ENCODE assay signal across 18 cellular contexts in the genomic region with DNA sequence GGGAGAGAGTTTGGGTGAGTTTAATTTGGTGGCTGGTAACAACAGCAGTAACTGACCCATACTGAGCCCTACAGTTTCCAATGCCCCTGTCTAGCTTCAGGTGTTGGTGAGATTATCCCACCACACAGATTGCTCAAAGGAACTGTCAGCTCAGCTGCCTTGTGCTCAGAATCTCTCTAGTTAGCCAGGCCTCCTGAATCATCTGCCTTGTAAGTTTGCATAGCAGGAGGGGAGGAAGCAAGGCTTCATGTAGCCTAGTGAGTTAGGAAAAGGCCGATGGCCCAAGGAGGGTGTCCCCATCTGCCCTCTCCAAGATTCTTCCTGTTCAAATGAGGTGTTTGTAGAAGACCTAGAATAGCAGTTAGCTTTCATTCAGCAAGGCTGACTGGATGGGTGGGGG.
DNase-seq lines count a peak whose midpoint lies in the region; ATAC-seq and TF ChIP-seq lines count a peak whose summit lies in the region.
"Had no signal": no experiment of that assay in that cellular context is flagged by ENCODE, and none has a peak within 500 bp of the region (broad histone marks: within the 10 kb centered on the region; RNA-seq: fewer than 3 reads in every experiment).

No MANE protein-coding gene starts in this region.

- no peaks in the 10 kb centered on the region for H3K9me3 Mint-ChIP-seq in chondrocyte (ENCODE audit: low read depth)
- no peaks in the 10 kb centered on the region for H3K9me3 Mint-ChIP-seq in naive thymus-derived CD4-positive, alpha-beta T cell
- H3K9me3 Mint-ChIP-seq: activated B cell treated with CpG ODN at 0.5 μM for 24 hours, T-cell had no signal

- no peaks in the 10 kb centered on the region for H3F3A ChIP-seq in PC-3 (ENCODE audit: low read length, unreplicated experiment)

- peak overlapping the region; percentile 42 for H3K14ac ChIP-seq in trophoblast cell (ENCODE audit: low read length)

- H3K27ac ChIP-seq in PC-3 (ENCODE audit: low read length) (peak overlapping the region; percentile 98; the same call in 1 of the 2 replicates), trophoblast cell (ENCODE audit: low read depth, low read length) (no peak overlapping the region), mesendoderm (ENCODE audit: low read depth, low read length) (no peak overlapping the region)
- no peak overlapping the region for H3K27ac ChIP-seq in naive thymus-derived CD4-positive, alpha-beta T cell (ENCODE audit: low read depth, low read length)
- H3K27ac ChIP-seq: C4-2B had no signal

- peak overlapping the region; percentile 42 for H4K91ac ChIP-seq in trophoblast cell (ENCODE audit: low read depth, low read length)

- H2BK120ac ChIP-seq in trophoblast cell (ENCODE audit: insufficient read depth, low read length, poor library complexity) (no peak overlapping the region), mesendoderm (ENCODE audit: low read depth, low read length) (no peak overlapping the region)

- H4K5ac ChIP-seq in mesendoderm (ENCODE audit: low read length), result no peak overlapping the region

- H3K27me3 Mint-ChIP-seq in chondrocyte (ENCODE audit: low read depth), result no peaks in the 10 kb centered on the region
- H3K27me3 Mint-ChIP-seq in naive thymus-derived CD4-positive, alpha-beta T cell, result no peaks in the 10 kb centered on the region
- H3K27me3 Mint-ChIP-seq: T-cell had no signal

- H3K9ac ChIP-seq in PC-3 (ENCODE audit: low read length) (no peak overlapping the region), trophoblast cell (ENCODE audit: low read length) (no peak overlapping the region), mesendoderm (ENCODE audit: low read length) (no peak overlapping the region)

- no peak for ATAC-seq in PC-3
- no peak for ATAC-seq in naive thymus-derived CD4-positive, alpha-beta T cell
- ATAC-seq: left colon, mucosa of descending colon, T-cell had no signal

- no peak overlapping the region for H3K4me3 Mint-ChIP-seq in chondrocyte (ENCODE audit: unreplicated experiment)
- no peak overlapping the region for H3K4me3 Mint-ChIP-seq in naive thymus-derived CD4-positive, alpha-beta T cell
- H3K4me3 Mint-ChIP-seq: activated B cell treated with CpG ODN at 0.5 μM for 24 hours, T-cell had no signal

- H2BK15ac ChIP-seq in mesendoderm (replicated peaks; ENCODE audit: low read depth), result no peak overlapping the region

- H3K23ac ChIP-seq in trophoblast cell (ENCODE audit: low read length) (no peak overlapping the region), mesendoderm (ENCODE audit: low read length) (no peak overlapping the region)

- H3K79me2 ChIP-seq in PC-3 (ENCODE audit: low read length), result peaks cover 39% of the 10 kb centered on the region
- peaks cover 6% of the 10 kb centered on the region for H3K79me2 ChIP-seq in trophoblast cell (ENCODE audit: control insufficient read depth, insufficient read depth, low read length, poor library complexity)
- H3K79me2 ChIP-seq in mesendoderm (ENCODE audit: control insufficient read depth, insufficient read depth, low read length), result no peaks in the 10 kb centered on the region

- peak overlapping the region; percentile 56 for H2BK12ac ChIP-seq in trophoblast cell (ENCODE audit: low read length)

- H3K4me2 ChIP-seq in PC-3 (ENCODE audit: low read length) (no peak overlapping the region), trophoblast cell (ENCODE audit: low read length) (no peak overlapping the region), mesendoderm (ENCODE audit: low read length) (no peak overlapping the region)

- H4K8ac ChIP-seq in trophoblast cell (ENCODE audit: low read depth, low read length) (no peak overlapping the region), mesendoderm (ENCODE audit: low read depth, low read length) (no peak overlapping the region)

- H4K20me1 ChIP-seq in PC-3 (ENCODE audit: low read length), result no peaks in the 10 kb centered on the region

- peaks cover 88% of the 10 kb centered on the region for H3K4me1 Mint-ChIP-seq in chondrocyte (ENCODE audit: low read depth)
- peaks cover 8 to 44% (median 17%) of the 10 kb centered on the region in 7 donors for H3K4me1 Mint-ChIP-seq in naive thymus-derived CD4-positive, alpha-beta T cell

- H3K4ac ChIP-seq in trophoblast cell (ENCODE audit: low read depth, low read length) (no peak overlapping the region), mesendoderm (ENCODE audit: low read depth, low read length) (no peak overlapping the region)

- H3K18ac ChIP-seq in trophoblast cell (ENCODE audit: low read length) (no peak overlapping the region), mesendoderm (ENCODE audit: low read length) (no peak overlapping the region)

- H2BK5ac ChIP-seq in trophoblast cell (ENCODE audit: low read depth, low read length, poor library complexity), result peak overlapping the region; percentile 65
- H2BK5ac ChIP-seq in mesendoderm (ENCODE audit: low read length), result no peak overlapping the region

- H3K4me3 ChIP-seq in PC-3 (ENCODE audit: low read length) (no peak overlapping the region), trophoblast cell (ENCODE audit: low read depth, low read length) (no peak overlapping the region), mesendoderm (ENCODE audit: low read length) (no peak overlapping the region)
- no peak overlapping the region for H3K4me3 ChIP-seq in naive thymus-derived CD4-positive, alpha-beta T cell (ENCODE audit: low read length)
- H3K4me3 ChIP-seq: esophagus squamous epithelium, mucosa of descending colon, Peyer's patch had no signal

- H3K9me2 ChIP-seq in PC-3 (replicated peaks; ENCODE audit: low read length), result no peaks in the 10 kb centered on the region

- H2AFZ ChIP-seq in PC-3 (ENCODE audit: low read length) (no peak overlapping the region), trophoblast cell (ENCODE audit: insufficient read depth, low read length, poor library complexity) (no peak overlapping the region)

- POLR2A ChIA-PET in PC-3 (lab: Charles Lee; ENCODE audit: unreplicated experiment), result interaction anchor here (0.6 kb wide), 1 partner anchor 1560 kb away, joined by 3 read pairs; no protein-coding TSS in a partner anchor
- POLR2A ChIA-PET in naive thymus-derived CD4-positive, alpha-beta T cell (lab: Charles Lee), result interaction anchor here (0.5 kb wide), 1 partner anchor 11 kb away, joined by 3 read pairs; no protein-coding TSS in a partner anchor

- H3K27me3 ChIP-seq in PC-3 (ENCODE audit: low read length) (no peaks in the 10 kb centered on the region), trophoblast cell (ENCODE audit: insufficient read depth, low read length) (no peaks in the 10 kb centered on the region), mesendoderm (ENCODE audit: insufficient read depth, low read length, poor library complexity) (no peaks in the 10 kb centered on the region)
- no peaks in the 10 kb centered on the region for H3K27me3 ChIP-seq in naive thymus-derived CD4-positive, alpha-beta T cell (ENCODE audit: control insufficient read depth in 2 of 2, insufficient read depth in 2 of 2, low read length in 2 of 2)
- H3K27me3 ChIP-seq: esophagus squamous epithelium, Peyer's patch had no signal

- H3K36me3 ChIP-seq in PC-3 (ENCODE audit: low read depth, low read length), result peaks cover 28% of the 10 kb centered on the region; the same call in 1 of the 2 replicates
- H3K36me3 ChIP-seq in trophoblast cell (ENCODE audit: control insufficient read depth in 1 of 2, insufficient read depth in 2 of 2, low read length in 2 of 2), result no peaks in the 10 kb centered on the region
- H3K36me3 ChIP-seq in mesendoderm (ENCODE audit: control insufficient read depth, insufficient read depth, low read length), result no peaks in the 10 kb centered on the region
- no peaks in the 10 kb centered on the region for H3K36me3 ChIP-seq in naive thymus-derived CD4-positive, alpha-beta T cell (ENCODE audit: control insufficient read depth in 2 of 3, insufficient read depth in 3 of 3, low read length in 3 of 3)
- H3K36me3 ChIP-seq: esophagus squamous epithelium had no signal

- no TSS peak for BruUV-seq in PC-3 (replicated peaks; lab: Mats Ljungman, UMichigan)

- no peak overlapping the region for H4K12ac ChIP-seq in trophoblast cell (ENCODE audit: low read depth, low read length)

- H3K4me1 ChIP-seq in PC-3 (ENCODE audit: insufficient read depth, low read length) (peaks cover 44% of the 10 kb centered on the region), trophoblast cell (ENCODE audit: control insufficient read depth in 1 of 2, insufficient read depth in 2 of 2, low read length in 2 of 2) (peaks cover 26 to 28% of the 10 kb centered on the region in 2 experiments), mesendoderm (ENCODE audit: control insufficient read depth, low read depth, low read length) (peaks cover 5% of the 10 kb centered on the region)
- H3K4me1 ChIP-seq in naive thymus-derived CD4-positive, alpha-beta T cell (ENCODE audit: control insufficient read depth in 2 of 2, insufficient read depth in 2 of 2, low read length in 2 of 2), result no peaks in the 10 kb centered on the region

- H3K9me3 ChIP-seq in PC-3 (ENCODE audit: low read length), result no peaks in the 10 kb centered on the region
- no peaks in the 10 kb centered on the region for H3K9me3 ChIP-seq in trophoblast cell (ENCODE audit: insufficient read depth, low read depth, low read length)
- no peaks in the 10 kb centered on the region for H3K9me3 ChIP-seq in naive thymus-derived CD4-positive, alpha-beta T cell (ENCODE audit: control insufficient read depth in 2 of 3, low read length in 3 of 3)
- H3K9me3 ChIP-seq: esophagus squamous epithelium, mucosa of descending colon, Peyer's patch had no signal

- H3K79me1 ChIP-seq in trophoblast cell (ENCODE audit: low read length) (peaks cover 26% of the 10 kb centered on the region), mesendoderm (ENCODE audit: low read length) (no peaks in the 10 kb centered on the region)

- WGBS in trophoblast cell (ENCODE audit: extremely low coverage, insufficient coverage, insufficient read length), result no CpG with 5 or more reads among the region's 1 CpG
- WGBS in mesendoderm (ENCODE audit: extremely low coverage, insufficient coverage, low lambda C conversion rate), result no CpG with 5 or more reads among the region's 1 CpG

- H2AK5ac ChIP-seq in trophoblast cell (ENCODE audit: low read length), result peak overlapping the region; percentile 54
- H2AK5ac ChIP-seq in mesendoderm (ENCODE audit: low read length), result no peak overlapping the region

- H3K27ac Mint-ChIP-seq in chondrocyte (ENCODE audit: unreplicated experiment), result peak overlapping the region; percentile 95
- H3K27ac Mint-ChIP-seq in naive thymus-derived CD4-positive, alpha-beta T cell, result no peak overlapping the region
- H3K27ac Mint-ChIP-seq: activated B cell treated with CpG ODN at 0.5 μM for 24 hours, T-cell had no signal

- TF ChIP-seq CTCF in PC-3 (conservative IDR thresholded peaks at IDR 0.05; ENCODE audit: low read depth, low read length) (no peak), chondrocyte (IDR thresholded peaks at IDR 0.05) (no peak)

- H3K36me3 Mint-ChIP-seq in chondrocyte (ENCODE audit: low read depth), result peaks cover 12% of the 10 kb centered on the region
- peaks cover 0 to 12% (median 0%) of the 10 kb centered on the region in 5 donors for H3K36me3 Mint-ChIP-seq in naive thymus-derived CD4-positive, alpha-beta T cell
- H3K36me3 Mint-ChIP-seq: T-cell had no signal

- DNase-seq in ELR (ENCODE audit: low read depth), result peak; percentile 58
- DNase-seq in PC-3, result peak; percentile 23
- no peak for DNase-seq in chondrocyte (ENCODE audit: low spot score)
- DNase-seq in trophoblast cell, result peak in 1 of 2 donors; percentile 23
- DNase-seq in NCI-H2227 treated with DMSO at 0.1 percent for 48 hours (lab: John Stamatoyannopoulos, UW), result no peak
- no peak for DNase-seq in mesendoderm
- DNase-seq in naive thymus-derived CD4-positive, alpha-beta T cell, result no peak
- DNase-seq: activated B cell treated with CpG ODN at 0.5 μM for 24 hours; activated gamma-delta T cell; esophagus squamous epithelium; hypothalamus; left colon; mucosa of descending colon; NCI-H526 treated with DMSO at 0.1 percent for 48 hours; Peyer's patch; stimulated activated CD4-positive, alpha-beta T cell treated with anti-CD3 and anti-CD28 coated beads, Interleukin-4, amount 100 ng/mL, for 24 hours; T-cell had no signal

- no peak overlapping the region for H3K56ac ChIP-seq in mesendoderm (ENCODE audit: low read length)

- intact Hi-C loops in PC-3 (cut with micrococcal nuclease), result no loop called here
- intact Hi-C loops in naive thymus-derived CD4-positive, alpha-beta T cell (cut with micrococcal nuclease), result no loop called here

- CTCF ChIA-PET in PC-3 (lab: Charles Lee), result interaction anchor here (0.5 kb wide), 1 partner anchor 118 kb away, joined by 4 read pairs; no protein-coding TSS in a partner anchor
- CTCF ChIA-PET in naive thymus-derived CD4-positive, alpha-beta T cell (lab: Charles Lee), result interaction anchor here (1.2 kb wide), 1 partner anchor 40 kb away, joined by 4 read pairs; no protein-coding TSS in a partner anchor

Comparison
In these comparisons a context has a peak if more than half of its experiments do, and no peak if none do; other contexts are left out.
1. DNase-seq: peak in ELR (single experiment) and PC-3 (single experiment); none in chondrocyte (single experiment), NCI-H2227 treated with DMSO at 0.1 percent for 48 hours (single experiment), mesendoderm (single experiment) and naive thymus-derived CD4-positive, alpha-beta T cell (0 of 9).